Comparison of ENCODE assay signal across 25 cellular contexts in the genomic region with DNA sequence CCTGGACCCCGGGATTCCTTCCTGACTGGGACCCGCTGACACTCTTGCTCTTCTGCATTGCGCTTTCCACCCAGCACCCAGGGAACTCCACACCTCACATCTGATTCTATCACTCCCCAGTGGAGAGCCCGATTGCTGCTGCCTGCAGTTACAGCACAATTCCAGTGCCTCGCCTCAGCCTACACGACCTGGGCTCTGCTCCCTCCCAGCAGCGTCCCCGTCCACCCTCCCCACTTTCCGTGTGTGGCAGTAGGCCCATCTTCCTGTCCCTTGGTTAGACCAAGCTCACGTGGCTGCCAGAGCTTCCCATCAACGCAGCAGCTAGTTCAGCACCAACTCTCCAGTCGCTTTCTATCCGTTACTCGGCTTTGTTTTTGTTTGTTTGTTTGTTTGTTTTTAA.
"Had no signal": no experiment of that assay in that cellular context is flagged by ENCODE, and none has a peak within 500 bp of the region (broad histone marks: within the 10 kb centered on the region; RNA-seq: fewer than 3 reads in every experiment).

No MANE protein-coding gene starts in this region.

- H3K27ac Mint-ChIP-seq: activated B cell treated with CpG ODN at 0.5 μM for 24 hours; activated CD4-positive, alpha-beta memory T cell treated with anti-CD3 and anti-CD28 coated beads for 36 hours; activated CD4-positive, alpha-beta T cell treated with anti-CD3 and anti-CD28 coated beads, Interleukin-2, amount 10 ng/mL, durations not matched to agents 7 days and 5 days; activated naive CD4-positive, alpha-beta T cell treated with anti-CD3 and anti-CD28 coated beads, Interleukin-2, amount 50 U/mL, for 72 hours; activated naive CD8-positive, alpha-beta T cell treated with anti-CD3 and anti-CD28 coated beads, Interleukin-2, amount 50 U/mL, for 24 hours; brain; T-helper 1 cell treated with Interleukin-12 subunit alpha and Interleukin-12 subunit beta and Interleukin-4 antibody, amounts not matched to agents 30 μg/mL and 1 μg/mL, for 36 hours had no signal

- H3K27me3 Mint-ChIP-seq: activated CD4-positive, alpha-beta memory T cell treated with anti-CD3 and anti-CD28 coated beads for 36 hours; activated CD4-positive, alpha-beta T cell treated with anti-CD3 and anti-CD28 coated beads, Interleukin-2, amount 10 ng/mL, durations not matched to agents 7 days and 5 days had no signal

- H3K4me3 Mint-ChIP-seq: activated B cell treated with CpG ODN at 0.5 μM for 24 hours; activated CD4-positive, alpha-beta memory T cell treated with anti-CD3 and anti-CD28 coated beads for 36 hours; activated CD4-positive, alpha-beta T cell treated with anti-CD3 and anti-CD28 coated beads, Interleukin-2, amount 10 ng/mL, durations not matched to agents 7 days and 5 days; activated naive CD8-positive, alpha-beta T cell treated with anti-CD3 and anti-CD28 coated beads, Interleukin-2, amount 50 U/mL, for 24 hours; activated T-cell treated with anti-CD3 and anti-CD28 coated beads, Interleukin-2, amount 50 U/mL, for 4 hours; brain; T-helper 1 cell treated with Interleukin-12 subunit alpha and Interleukin-12 subunit beta and Interleukin-4 antibody, amounts not matched to agents 30 μg/mL and 1 μg/mL, for 36 hours had no signal

- H3K9me3 Mint-ChIP-seq: activated CD4-positive, alpha-beta memory T cell treated with anti-CD3 and anti-CD28 coated beads for 36 hours; activated CD4-positive, alpha-beta T cell treated with anti-CD3 and anti-CD28 coated beads, Interleukin-2, amount 10 ng/mL, durations not matched to agents 7 days and 5 days; activated naive CD4-positive, alpha-beta T cell treated with anti-CD3 and anti-CD28 coated beads, Interleukin-2, amount 50 U/mL, for 72 hours; activated naive CD8-positive, alpha-beta T cell treated with anti-CD3 and anti-CD28 coated beads, Interleukin-2, amount 50 U/mL, for 24 hours; activated T-cell treated with anti-CD3 and anti-CD28 coated beads, Interleukin-2, amount 50 U/mL, for 4 hours; T-helper 1 cell treated with Interleukin-12 subunit alpha and Interleukin-12 subunit beta and Interleukin-4 antibody, amounts not matched to agents 30 μg/mL and 1 μg/mL, for 36 hours had no signal

- DNase-seq: activated B cell treated with CpG ODN at 0.5 μM for 24 hours; activated CD4-positive, alpha-beta memory T cell treated with anti-CD3 and anti-CD28 coated beads for 36 hours; activated CD4-positive, alpha-beta T cell treated with anti-CD3 and anti-CD28 coated beads, Interleukin-2, amount 10 ng/mL, durations not matched to agents 7 days and 5 days; activated CD8-positive, alpha-beta memory T cell treated with anti-CD3 and anti-CD28 coated beads for 24 hours; activated effector memory CD4-positive, alpha-beta T cell treated with anti-CD3 and anti-CD28 coated beads, Interleukin-2, amount 50 U/mL, for 16 hours; activated naive CD4-positive, alpha-beta T cell treated with Interleukin-2 at 50 U/mL for 16 hours; activated naive CD8-positive, alpha-beta T cell treated with anti-CD3 and anti-CD28 coated beads, Interleukin-2, amount 50 U/mL, for 24 hours; activated T-cell treated with anti-CD3 and anti-CD28 coated beads, Interleukin-2, amount 50 U/mL, for 4 hours; amniotic stem cell; Kasumi-1; KBM-7; NCI-H1105 treated with DMSO at 0.1 percent for 48 hours; NCI-H1436 treated with DMSO at 0.1 percent for 48 hours; NCI-H187; NCI-H2081; NCI-H510A treated with DMSO at 0.1 percent for 48 hours; NCI-H69; NK-92 treated with Interleukin-12 subunit alpha and Interleukin-12 subunit beta, amount 100 ng/mL, for 24 hours; OCI-M1; RPMI8226; SHP77 had no signal

- H3K4me1 Mint-ChIP-seq: activated B cell treated with CpG ODN at 0.5 μM for 24 hours; activated CD4-positive, alpha-beta T cell treated with anti-CD3 and anti-CD28 coated beads, Interleukin-2, amount 10 ng/mL, durations not matched to agents 7 days and 5 days; activated naive CD8-positive, alpha-beta T cell treated with anti-CD3 and anti-CD28 coated beads, Interleukin-2, amount 50 U/mL, for 24 hours had no signal

- ATAC-seq: activated naive CD4-positive, alpha-beta T cell treated with anti-CD3 and anti-CD28 coated beads, Interleukin-2, amount 50 U/mL, for 72 hours; activated naive CD8-positive, alpha-beta T cell treated with anti-CD3 and anti-CD28 coated beads, Interleukin-2, amount 50 U/mL, for 24 hours; activated T-cell treated with anti-CD3 and anti-CD28 coated beads, Interleukin-2, amount 50 U/mL, for 4 hours; Panc1 had no signal

- H3K36me3 Mint-ChIP-seq: activated CD4-positive, alpha-beta memory T cell treated with anti-CD3 and anti-CD28 coated beads for 36 hours; activated naive CD4-positive, alpha-beta T cell treated with anti-CD3 and anti-CD28 coated beads, Interleukin-2, amount 50 U/mL, for 72 hours had no signal
